ENCODE assay signal across 15 cellular contexts in the genomic region with DNA sequence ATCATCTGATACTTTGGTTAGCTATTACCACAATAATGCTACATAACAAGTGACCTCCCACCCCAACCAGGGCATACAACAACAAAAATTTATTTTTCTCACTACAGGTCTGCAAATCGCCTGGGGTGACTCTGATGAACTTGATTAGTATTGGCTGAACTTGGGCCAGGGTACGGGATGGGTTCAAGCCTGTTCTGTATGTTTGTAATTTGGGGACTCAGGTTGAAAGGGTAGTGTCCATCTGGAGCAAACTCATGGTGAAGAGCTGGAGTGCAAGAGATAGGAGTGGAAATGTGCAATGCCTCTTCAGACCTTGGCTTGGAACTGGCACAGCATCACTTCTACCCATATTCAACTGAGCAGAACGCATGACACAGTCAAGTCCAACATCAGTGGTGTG. TPM values are rescaled to one million over a fixed set of nuclear protein-coding genes. Genes with fewer than 3 reads are reported as not detected.
A peak's percentile ranks its signal among the peaks of the same experiment; 100 is the strongest.
DNase-seq lines count a peak whose midpoint lies in the region; ATAC-seq, FAIRE-seq and TF ChIP-seq lines count a peak whose summit lies in the region.
"Had no signal": no experiment of that assay in that cellular context is flagged by ENCODE, and none has a peak within 500 bp of the region (broad histone marks: within the 10 kb centered on the region; RNA-seq: fewer than 3 reads in every experiment).

No MANE protein-coding gene starts in this region.

- WGBS in HepG2 (ENCODE audit: low lambda C conversion rate), result 93% methylated on average over 3 of the region's 3 CpGs
- WGBS in body of pancreas, 2 donors, result 83 to 95% methylated on average over 3 of the region's 3 CpGs

- H3K36me3 ChIP-seq in HepG2 (replicated peaks in 1 of 2; ENCODE audit: control insufficient read depth in 1 of 2, insufficient read depth in 2 of 2, low read length in 2 of 2), result peaks cover 3 to 5% of the 10 kb centered on the region in 2 experiments; a peak in 4 of 5 replicates
- H3K36me3 ChIP-seq in vagina, result no peaks in the 10 kb centered on the region
- H3K36me3 ChIP-seq in body of pancreas (replicated peaks in 1 of 2; ENCODE audit: insufficient read depth in 1 of 2, low read depth in 2 of 2), result no peaks in the 10 kb centered on the region
- H3K36me3 ChIP-seq: BLaER1 treated with 17β-estradiol and CSF1 and Interleukin-3, amounts not matched to agents 10 nM and 100 nM had no signal

- H3K4me3 ChIP-seq in HepG2 (replicated peaks in 1 of 3; ENCODE audit: insufficient read depth in 1 of 3, low read depth in 2 of 3, low read length in 3 of 3), result no peak overlapping the region
- no peak overlapping the region for H3K4me3 ChIP-seq in vagina
- no peak overlapping the region for H3K4me3 ChIP-seq in body of pancreas
- H3K4me3 ChIP-seq: BLaER1 treated with 17β-estradiol and CSF1 and Interleukin-3, amounts not matched to agents 10 nM and 100 nM; GM12878; GM23338 had no signal

- in situ Hi-C loops in HepG2 (cut with HindIII; ENCODE audit: extremely low pct_ligation_motif_present, low pct_unique_long_range_greater_than_20kb), result no loop called here

- CTCF ChIA-PET in HepG2 (lab: Yijun Ruan, JAX; ENCODE audit: low intra/inter-chr PET ratio, low total read pairs), result no interaction called here

- TF ChIP-seq EP300 in HepG2 (IDR thresholded peaks at IDR 0.05; ENCODE audit: low read depth in 2 of 2, low read length in 2 of 2) (no peak), HepG2 (CRISPR knock-in tag; IDR thresholded peaks at IDR 0.05; ENCODE audit: borderline replicate concordance) (no peak)

- POLR2A ChIA-PET in HepG2 (lab: Yijun Ruan, JAX), result interaction anchor here (1.7 to 4.9 kb wide), 5 partner anchors 9 to 159 kb away, joined by 6 to 68 read pairs (median 28); partner anchors contain the start of gene NKD1

- H3K9ac ChIP-seq in HepG2 (ENCODE audit: insufficient read depth, low read depth, low read length), result no peak overlapping the region
- H3K9ac ChIP-seq: BLaER1 treated with 17β-estradiol and CSF1 and Interleukin-3, amounts not matched to agents 10 nM and 100 nM had no signal

- no peak for ATAC-seq in left ventricle myocardium superior
- no peak for ATAC-seq in HepG2
- ATAC-seq in GM21717 (IDR thresholded peaks at IDR 0.05; ENCODE audit: unreplicated experiment), result no peak
- no peak for ATAC-seq in body of pancreas
- ATAC-seq: GM12878, GM23338 had no signal

- H3K4me1 ChIP-seq in HepG2 (ENCODE audit: insufficient read depth, low read length), result peaks cover 63% of the 10 kb centered on the region
- no peaks in the 10 kb centered on the region for H3K4me1 ChIP-seq in vagina
- H3K4me1 ChIP-seq in body of pancreas, result peaks cover 9% of the 10 kb centered on the region
- H3K4me1 ChIP-seq: BLaER1 treated with 17β-estradiol and CSF1 and Interleukin-3, amounts not matched to agents 10 nM and 100 nM had no signal

- TF ChIP-seq RAD21 in HepG2 (CRISPR knock-in tag; IDR thresholded peaks at IDR 0.05), result no peak

- no peaks in the 10 kb centered on the region for H4K20me1 ChIP-seq in HepG2 (ENCODE audit: insufficient read depth, low read length)
- H4K20me1 ChIP-seq: BLaER1 treated with 17β-estradiol and CSF1 and Interleukin-3, amounts not matched to agents 10 nM and 100 nM had no signal

- H3K27me3 ChIP-seq in HepG2 (ENCODE audit: control insufficient read depth in 1 of 2, insufficient read depth in 2 of 2, low read length in 2 of 2) (no peaks in the 10 kb centered on the region), vagina (no peaks in the 10 kb centered on the region), body of pancreas (no peaks in the 10 kb centered on the region)
- H3K27me3 ChIP-seq: BLaER1 treated with 17β-estradiol and CSF1 and Interleukin-3, amounts not matched to agents 10 nM and 100 nM had no signal

- DNase-seq in cardiac septum (ENCODE audit: low spot score) (peak; percentile 6), left ventricle myocardium superior (no peak), ecto neural progenitor cell (ENCODE audit: low spot score) (peak; percentile 12), HepG2 (ENCODE audit: low spot score) (no peak), vagina (ENCODE audit: extremely low spot score in 2 of 2) (peak; percentile 32 to 58), KG1 (lab: John Stamatoyannopoulos, UW) (no peak), body of pancreas (no peak)
- DNase-seq: ACHN; CD4-positive, alpha-beta memory T cell; DMS79 had no signal

- H2AFZ ChIP-seq in HepG2 (ENCODE audit: low read length), result no peak overlapping the region
- H2AFZ ChIP-seq: GM23338 had no signal

- H3K4me2 ChIP-seq in HepG2 (ENCODE audit: low read depth, low read length), result no peak overlapping the region
- H3K4me2 ChIP-seq: BLaER1 treated with 17β-estradiol and CSF1 and Interleukin-3, amounts not matched to agents 10 nM and 100 nM; GM23338 had no signal

- peaks cover 2% of the 10 kb centered on the region for H3K79me2 ChIP-seq in HepG2 (ENCODE audit: insufficient read depth, low read length)

- intact Hi-C loops in cardiac septum (cut with DNase I), result no loop called here
- intact Hi-C loops in left ventricle myocardium superior (cut with micrococcal nuclease), result no loop called here
- intact Hi-C loops in HepG2 (cut with micrococcal nuclease; ENCODE audit: unreplicated experiment), result no loop called here
- intact Hi-C loops in vagina (cut with DNase I), result no loop called here
- intact Hi-C loops in body of pancreas (cut with DNase I), result no loop called here

- TF ChIP-seq POLR2A in HepG2 (IDR thresholded peaks at IDR 0.05; ENCODE audit: insufficient read depth in 1 of 2, low read depth in 2 of 2, low read length in 2 of 2), result no peak
- no peak for TF ChIP-seq POLR2A in vagina (IDR thresholded peaks at IDR 0.05)
- TF ChIP-seq POLR2A in body of pancreas (IDR thresholded peaks at IDR 0.05), result no peak

- no peak for FAIRE-seq in HepG2 (lab: Jason Lieb, UNC)
- FAIRE-seq: GM12878 had no signal

- H3K9me3 ChIP-seq in HepG2 (ENCODE audit: low read length) (peaks cover 19% of the 10 kb centered on the region), vagina (no peaks in the 10 kb centered on the region), body of pancreas (no peaks in the 10 kb centered on the region)

- no TSS peak for BruUV-seq in HepG2 (replicated peaks; lab: Mats Ljungman, UMichigan)

- no peak for TF ChIP-seq CTCF in HepG2 (CRISPR knock-in tag; IDR thresholded peaks at IDR 0.05)
- no peak for TF ChIP-seq CTCF in vagina (IDR thresholded peaks at IDR 0.05)
- no peak for TF ChIP-seq CTCF in body of pancreas (IDR thresholded peaks at IDR 0.05)

- H3K27ac ChIP-seq in HepG2 (ENCODE audit: extremely low read length, insufficient read depth, low read length), result peak overlapping the region; percentile 74
- H3K27ac ChIP-seq in vagina, result no peak overlapping the region
- H3K27ac ChIP-seq in body of pancreas, result no peak overlapping the region
- H3K27ac ChIP-seq: BLaER1 treated with 17β-estradiol and CSF1 and Interleukin-3, amounts not matched to agents 10 nM and 100 nM had no signal

TF ChIP-seq in HepG2, 621 proteins besides CTCF, POLR2A, EP300 and RAD21 (continues in another document):
- TF ChIP-seq TBX2 (CRISPR knock-in tag; IDR thresholded peaks at IDR 0.05; ENCODE audit: borderline replicate concordance) (0 out of 2 replicates have a peak, but pooled peaks have one; percentile 19), RBAK (CRISPR knock-in tag; IDR thresholded peaks at IDR 0.05) (peak; percentile 27; the same call in 1 of the 2 replicates)

RNA-seq across cellular contexts. Expression of gene NKD1, which starts 16.3 kb away (rescaled TPM):
- total RNA-seq in cardiac septum (0.40 TPM), left ventricle myocardium superior (0.59 TPM), HepG2 (2016; rRNA removed; fragmentation: Illumina TruSeq; extraction: Trizol) (59.0 and 70.4 TPM in 2 replicates), vagina (1.7 TPM), body of pancreas (1 to 10 TPM; 2.0 to 4.9 TPM)
- 19.9 and 25.5 TPM in 2 replicates for total RNA-seq in HepG2 (2016; cell fraction: cytosol; rRNA removed; fragmentation: Illumina TruSeq; extraction: Trizol; ENCODE audit: low read depth)
- total RNA-seq in HepG2 (2016; cell fraction: insoluble cytoplasmic fraction; rRNA removed; fragmentation: Illumina TruSeq; extraction: Trizol), result 50.0 and 70.7 TPM in 2 replicates
- total RNA-seq in HepG2 (2016; cell fraction: membrane; rRNA removed; fragmentation: Illumina TruSeq; extraction: Trizol), result 136 and 148 TPM in 2 replicates
- 61.9 and 70.6 TPM in 2 replicates for total RNA-seq in HepG2 (2016; cell fraction: nucleus; rRNA removed; fragmentation: Illumina TruSeq; extraction: Trizol)
- 86.1 and 121 TPM in 2 replicates for polyA plus RNA-seq in HepG2 (2011; rRNA removed)
- polyA plus RNA-seq in HepG2 (2011; cell fraction: cytosol; rRNA removed), result 22.3 and 49.7 TPM in 2 replicates
- 150 and 275 TPM in 2 replicates for polyA plus RNA-seq in HepG2 (2011; cell fraction: nucleus; rRNA removed)
- polyA plus RNA-seq in HepG2 (2012), result 58.7 and 76.3 TPM in 2 replicates
- 106 and 127 TPM in 2 replicates for polyA plus RNA-seq in HepG2 (2016; cell fraction: cytosol; fragmentation: Illumina TruSeq; extraction: Trizol; ENCODE audit: low read depth)
- polyA plus RNA-seq in HepG2 (2016; cell fraction: insoluble cytoplasmic fraction; fragmentation: Illumina TruSeq; extraction: Trizol; ENCODE audit: low read depth), result 95.8 and 124 TPM in 2 replicates
- polyA plus RNA-seq in HepG2 (2016; cell fraction: membrane; fragmentation: Illumina TruSeq; extraction: Trizol; ENCODE audit: low read depth), result 156 and 170 TPM in 2 replicates
- 155 and 169 TPM in 2 replicates for polyA plus RNA-seq in HepG2 (2016; cell fraction: nucleus; fragmentation: Illumina TruSeq; extraction: Trizol; ENCODE audit: insufficient read depth, low read depth)
- polyA minus RNA-seq in HepG2 (2011; rRNA and poly(A)+ RNA removed; ENCODE audit: low replicate concordance), result 0.02 and 110 TPM in 2 replicates
- 14.3 and 28.8 TPM in 2 replicates for polyA minus RNA-seq in HepG2 (2011; cell fraction: cytosol; rRNA and poly(A)+ RNA removed)
- polyA minus RNA-seq in HepG2 (2011; cell fraction: nucleus; rRNA and poly(A)+ RNA removed), result 43.1 and 57.6 TPM in 2 replicates
- total RNA-seq: G401 had no signal

Comparison
In these comparisons a context has a peak if more than half of its experiments do, and no peak if none do; other contexts are left out.
1. DNase-seq: peak in cardiac septum (single experiment), ecto neural progenitor cell (single experiment) and vagina (2 of 2); none in left ventricle myocardium superior (single experiment), HepG2 (single experiment), KG1 (single experiment) and body of pancreas (0 of 4).